15 cellular contexts compared by ENCODE assay signal in the genomic region with DNA sequence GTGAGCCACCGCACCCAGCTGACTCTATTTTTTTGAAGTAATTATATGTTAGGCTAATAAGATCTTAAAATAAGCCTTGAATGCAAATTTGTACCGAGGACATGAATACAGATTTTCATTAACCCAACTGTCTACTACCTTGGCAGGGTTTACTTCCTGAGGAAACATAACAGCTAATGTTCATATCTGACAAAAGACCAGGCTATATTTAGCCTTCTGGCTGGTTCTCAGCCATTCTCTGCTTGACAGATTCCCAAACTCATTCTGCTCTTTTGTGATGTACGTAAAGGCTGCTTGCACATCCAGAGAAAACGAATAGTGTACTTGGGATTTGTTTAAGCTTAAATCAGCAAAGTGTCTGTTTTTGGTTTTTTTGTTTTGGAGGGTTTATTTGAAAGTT. TPM values are rescaled to one million over a fixed set of nuclear protein-coding genes. Genes with fewer than 3 reads are reported as not detected.
DNase-seq lines count a peak whose midpoint lies in the region; ATAC-seq, FAIRE-seq and TF ChIP-seq lines count a peak whose summit lies in the region.
"Had no signal": no experiment of that assay in that cellular context is flagged by ENCODE, and none has a peak within 500 bp of the region (broad histone marks: within the 10 kb centered on the region; RNA-seq: fewer than 3 reads in every experiment).

No MANE protein-coding gene starts in this region.

- 58 to 66% methylated on average over 4 of the region's 4 CpGs for WGBS in body of pancreas, 2 donors

- no peak for TF ChIP-seq CTCF in body of pancreas (IDR thresholded peaks at IDR 0.05)

- in situ Hi-C loops in G401 (cut with HindIII; ENCODE audit: low sequenced_read_pairs) = no loop called here

- ATAC-seq in body of pancreas = peak; percentile 55
- ATAC-seq in activated CD4-positive, CD25-positive, alpha-beta regulatory T cell treated with anti-CD3 and anti-CD28 coated beads, Interleukin-2, amount 50 U/mL, for 24 hours = no peak
- ATAC-seq in HG02759 (IDR thresholded peaks at IDR 0.05; ENCODE audit: unreplicated experiment) = no peak

- no peaks in the 10 kb centered on the region for H3K36me3 ChIP-seq in body of pancreas (replicated peaks in 1 of 2; ENCODE audit: insufficient read depth in 1 of 2, low read depth in 2 of 2)

- H3K4me1 ChIP-seq in body of pancreas = peaks cover 11% of the 10 kb centered on the region

- H3K9me3 ChIP-seq in body of pancreas = no peaks in the 10 kb centered on the region

- H3K4me3 ChIP-seq in body of pancreas = no peak overlapping the region
- H3K4me3 ChIP-seq: skin epidermis had no signal

- no peak for FAIRE-seq in urothelium cell line (lab: Jason Lieb, UNC)

- no peak for TF ChIP-seq POLR2A in body of pancreas (IDR thresholded peaks at IDR 0.05)
- no peak for TF ChIP-seq POLR2A in erythroblast (IDR thresholded peaks at IDR 0.05; ENCODE audit: low read length)

- peak; percentile 91 for DNase-seq in G401 (ENCODE audit: low spot score)
- no peak for DNase-seq in body of pancreas
- DNase-seq in globus pallidus (ENCODE audit: low spot score) = peak; percentile 24
- peak; percentile 15 for DNase-seq in pulmonary artery endothelial cell (ENCODE audit: low read depth, low spot score)
- DNase-seq in erythroblast (lab: John Stamatoyannopoulos, UW) = no peak
- DNase-seq in urothelium cell line (ENCODE audit: low spot score) = no peak
- DNase-seq: activated CD4-positive, CD25-positive, alpha-beta regulatory T cell; activated CD8-positive, alpha-beta memory T cell treated with anti-CD3 and anti-CD28 coated beads, Interleukin-2, amount 50 U/mL, for 4 hours; activated naive CD4-positive, alpha-beta T cell treated with anti-CD3 and anti-CD28 coated beads, Interleukin-2, amount 10 ng/mL, durations not matched to agents 7 days and 5 days; DND-41; NCI-H1436 treated with DMSO at 0.1 percent for 48 hours; SW 1271 had no signal

- intact Hi-C loops in body of pancreas (cut with DNase I) = no loop called here

- H3K27ac ChIP-seq in body of pancreas = peak overlapping the region in 3 of 4 donors; percentile 59 to 75 (median 68)
- H3K27ac ChIP-seq: skin epidermis had no signal

- H3K27me3 ChIP-seq in body of pancreas = no peaks in the 10 kb centered on the region

RNA-seq across cellular contexts. Expression of a gene that starts 21.6 kb away (rescaled TPM):
- not detected in 2 replicates for total RNA-seq in G401 (2014; rRNA removed; shearing (Covaris generic))
- total RNA-seq in body of pancreas (not detected), pulmonary artery endothelial cell (not detected in 2 replicates)

Comparison
In these comparisons a context has a peak if more than half of its experiments do, and no peak if none do; other contexts are left out.
1. DNase-seq: peak in G401 (single experiment), globus pallidus (single experiment) and pulmonary artery endothelial cell (single experiment); none in body of pancreas (0 of 4), erythroblast (0 of 2) and urothelium cell line (single experiment).